In the genomic region with DNA sequence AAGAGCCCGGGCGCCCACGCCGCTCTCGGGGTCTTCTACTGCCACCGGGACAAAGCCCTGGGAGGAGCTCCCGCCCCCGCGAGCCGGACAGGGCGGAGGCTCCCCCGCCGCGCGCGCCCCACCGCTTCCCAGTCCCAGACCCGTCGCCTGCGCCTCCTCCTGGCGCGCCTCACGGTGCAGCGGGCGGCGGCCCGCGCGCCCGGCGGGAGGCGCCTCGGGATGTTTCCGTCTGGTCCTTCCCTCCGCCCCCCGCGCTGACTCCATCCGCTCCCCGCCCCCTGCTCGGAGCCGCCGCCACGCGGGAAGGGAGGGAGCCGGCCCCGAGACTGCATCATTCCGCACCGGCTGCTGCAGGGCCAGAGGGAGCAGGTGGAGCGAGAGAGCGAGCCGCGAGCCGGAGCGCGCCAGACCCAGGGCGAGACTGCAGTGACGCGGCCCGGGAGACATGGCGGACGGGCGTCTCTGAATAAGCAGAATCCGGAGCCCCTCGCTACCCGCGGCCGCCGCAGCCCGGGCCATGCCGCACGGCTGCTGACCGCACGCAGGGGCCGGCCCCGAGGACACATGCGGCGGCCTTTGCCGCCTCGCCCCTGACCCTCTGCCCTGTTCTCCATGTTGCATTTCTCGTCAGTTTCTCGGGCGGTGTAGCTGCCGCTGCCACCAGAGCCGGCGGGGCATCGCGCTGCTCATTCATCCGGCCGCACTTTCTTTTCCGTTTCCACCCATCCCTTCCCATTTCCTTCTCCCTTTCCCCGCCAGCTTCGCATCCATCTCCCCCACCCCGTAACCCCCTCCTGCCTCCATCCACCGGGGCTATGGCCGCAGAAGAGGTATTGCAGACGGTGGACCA, we compare ENCODE assay signal across 8 cellular contexts. TPM values are rescaled to one million over a fixed set of nuclear protein-coding genes. Genes with fewer than 3 reads are reported as not detected.
DNase-seq lines count a peak whose midpoint lies in the region; ATAC-seq and TF ChIP-seq lines count a peak whose summit lies in the region.

A gene (plus strand): TSS at position 331 of the 850 bp plus-strand sequence. CDS start 485 bp downstream, at position 816.

- TF ChIP-seq CTCF in GM13976 (IDR thresholded peaks at IDR 0.05; ENCODE audit: borderline replicate concordance, control extremely low read depth, extremely low read depth, insufficient read depth, missing control alignments) = peak; percentile 54
- peak; percentile 24 to 62 for TF ChIP-seq CTCF in right atrium auricular region (IDR thresholded peaks at IDR 0.05)

- H3K27ac ChIP-seq in right atrium auricular region (peak within 1 kb of the TSS; percentile 91 to 93), rectal smooth muscle tissue (ENCODE audit: low read depth, low read length) (peak within 1 kb of the TSS; percentile 85), aorta (ENCODE audit: low read depth in 1 of 2, low read length in 2 of 2) (peak within 1 kb of the TSS in 1 of 2 donors; percentile 80)

- H3K36me3 ChIP-seq in right atrium auricular region (no peaks in the 10 kb centered on the region), rectal smooth muscle tissue (ENCODE audit: control insufficient read depth, insufficient read depth, low read length) (no peaks in the 10 kb centered on the region), aorta (ENCODE audit: control insufficient read depth in 1 of 2, insufficient read depth in 2 of 2, low read length in 1 of 2) (no peaks in the 10 kb centered on the region)

- H3K4me3 ChIP-seq in right atrium auricular region = peak within 1 kb of the TSS; percentile 91 to 97
- H3K4me3 ChIP-seq in rectal smooth muscle tissue (ENCODE audit: low read length) = peak within 1 kb of the TSS; percentile 90
- H3K4me3 ChIP-seq in aorta (ENCODE audit: low read length in 2 of 2) = peak within 1 kb of the TSS; percentile 69 to 86

- in situ Hi-C loops in GM13976 (cut with MboI; ENCODE audit: low sequenced_read_pairs, unreplicated experiment) = no loop called here

- peak within 1 kb of the TSS; percentile 54 for H3K9ac ChIP-seq in rectal smooth muscle tissue (ENCODE audit: low read length)

- DNase-seq in GM13976 (ENCODE audit: low spot score) (peak; percentile 90), NCI-H1417 treated with DMSO at 0.1 percent for 48 hours (lab: John Stamatoyannopoulos, UW) (peak; percentile 69), anterior cingulate cortex (lab: John Stamatoyannopoulos, UW) (peak; percentile 15 to 93 (median 82)), right atrium auricular region (ENCODE audit: low spot score) (peak; percentile 87), aorta (peak; percentile 93 to 97)

- peak; percentile 84 for ATAC-seq in HG02759 (IDR thresholded peaks at IDR 0.05; ENCODE audit: unreplicated experiment)
- peak; percentile 96 for ATAC-seq in aorta (ENCODE audit: low FRiP score)

- intact Hi-C loops in T-helper 2 cell treated with Interferon-gamma antibody and Interleukin-4, amounts not matched to agents 100 ng/mL and 5 ng/mL, for 36 hours (cut with micrococcal nuclease) = loop anchor here (2.0 kb wide), 2 partner anchors 148 to 378 kb away; a partner anchor contains a TSS
- intact Hi-C loops in aorta (cut with DNase I) = loop anchor here in 1 of 2 donors (5.0 kb wide), 1 partner anchor 449 kb away; a partner anchor contains a TSS

- peaks cover 0 to 34% of the 10 kb centered on the region in 2 donors for H3K4me1 ChIP-seq in right atrium auricular region
- peaks cover 3% of the 10 kb centered on the region for H3K4me1 ChIP-seq in rectal smooth muscle tissue (ENCODE audit: control insufficient read depth, insufficient read depth, low read length)
- H3K4me1 ChIP-seq in aorta (ENCODE audit: control insufficient read depth in 1 of 2, insufficient read depth in 2 of 2, low read length in 2 of 2) = peaks cover 0 to 1% of the 10 kb centered on the region in 2 donors

- H3K9me3 ChIP-seq in right atrium auricular region (no peaks in the 10 kb centered on the region), aorta (ENCODE audit: control insufficient read depth, low read length) (no peaks in the 10 kb centered on the region)

- no peaks in the 10 kb centered on the region for H3K27me3 ChIP-seq in right atrium auricular region
- no peaks in the 10 kb centered on the region for H3K27me3 ChIP-seq in rectal smooth muscle tissue (ENCODE audit: control insufficient read depth, insufficient read depth, low read length)
- H3K27me3 ChIP-seq in aorta (ENCODE audit: control insufficient read depth in 1 of 2, insufficient read depth in 2 of 2, low read length in 1 of 2) = no peaks in the 10 kb centered on the region

- WGBS in aorta, 2 donors = 0% methylated on average over 65 to 96 of the region's 96 CpGs

RNA-seq across cellular contexts. Expression of the gene that starts here (rescaled TPM):
- total RNA-seq in T-helper 2 cell treated with Interferon-gamma antibody and Interleukin-4, amounts not matched to agents 100 ng/mL and 5 ng/mL, for 36 hours = 12.4 and 13.4 TPM in 2 replicates
- 1 to 10 TPM; 3.3 to 6.6 TPM for total RNA-seq in right atrium auricular region
- 10 to 100 TPM; 42.1 to 42.6 TPM for total RNA-seq in aorta
- polyA plus RNA-seq in aorta = 1 to 10 TPM; 3.0 to 8.4 TPM
